ENCODE assay signal across 8 cellular contexts in genomic region chr17:57455063-57455914, GRCh38.
DNase-seq lines count a peak whose midpoint lies in the region; ATAC-seq and TF ChIP-seq lines count a peak whose summit lies in the region.

No MANE protein-coding gene starts in this region.

- H3K36me3 ChIP-seq in tibial nerve (no peaks in the 10 kb centered on the region), Caco-2 (ENCODE audit: control insufficient read depth, insufficient read depth, low read length) (no peaks in the 10 kb centered on the region; the same call in 1 of the 2 replicates)

- peak; percentile 62 for DNase-seq in Ammon's horn (ENCODE audit: low spot score)
- DNase-seq in activated CD8-positive, alpha-beta memory T cell treated with anti-CD3 and anti-CD28 coated beads for 24 hours, result peak; percentile 78
- DNase-seq in right cardiac atrium, result peak in 1 of 3 donors; percentile 34
- no peak for DNase-seq in tibial nerve (ENCODE audit: low spot score in 2 of 2)
- DNase-seq in progenitor cell of endocrine pancreas (ENCODE audit: low spot score, unreplicated experiment), result no peak
- no peak for DNase-seq in Caco-2

- 47% methylated on average over 25 of the region's 25 CpGs for WGBS in right cardiac atrium
- WGBS in tibial nerve, 2 donors, result 31 to 32% methylated on average over 24 to 25 of the region's 25 CpGs

- H3K4me1 Mint-ChIP-seq in progenitor cell of endocrine pancreas (ENCODE audit: low read depth), result peaks cover 10% of the 10 kb centered on the region
- H3K4me1 Mint-ChIP-seq in Caco-2 (ENCODE audit: low read depth, unreplicated experiment), result no peaks in the 10 kb centered on the region

- H3K9me3 Mint-ChIP-seq in progenitor cell of endocrine pancreas (ENCODE audit: low read depth) (no peaks in the 10 kb centered on the region), Caco-2 (ENCODE audit: unreplicated experiment) (no peaks in the 10 kb centered on the region)

- no TSS peak for BruUV-seq in Caco-2 (replicated peaks; lab: Mats Ljungman, UMichigan)

- intact Hi-C loops in right cardiac atrium (cut with DNase I), result loop anchor here in 1 of 4 donors (10.0 kb wide), 1 partner anchor 190 kb away; no protein-coding TSS in a partner anchor
- intact Hi-C loops in Caco-2 (cut with micrococcal nuclease; ENCODE audit: unreplicated experiment), result no loop called here

- POLR2A ChIA-PET in Caco-2 (lab: Charles Lee), result no interaction called here

- no peaks in the 10 kb centered on the region for H3K27me3 ChIP-seq in right cardiac atrium (ENCODE audit: control insufficient read depth, insufficient read depth)
- no peaks in the 10 kb centered on the region for H3K27me3 ChIP-seq in tibial nerve
- H3K27me3 ChIP-seq in Caco-2 (replicated peaks; ENCODE audit: control insufficient read depth, insufficient read depth, low read length), result no peaks in the 10 kb centered on the region

- no peak overlapping the region for H3K4me3 Mint-ChIP-seq in progenitor cell of endocrine pancreas (ENCODE audit: low read depth)
- H3K4me3 Mint-ChIP-seq in Caco-2 (ENCODE audit: unreplicated experiment), result no peak overlapping the region

- CTCF ChIA-PET in Caco-2 (lab: Charles Lee), result no interaction called here

- H3K27ac ChIP-seq in right cardiac atrium (ENCODE audit: low read length) (no peak overlapping the region), tibial nerve (peak overlapping the region in 3 of 4 donors; percentile 13 to 50 (median 31))

- ATAC-seq in GM19328 (IDR thresholded peaks at IDR 0.05; ENCODE audit: unreplicated experiment) (peak; percentile 61), HG03280 (IDR thresholded peaks at IDR 0.05; ENCODE audit: unreplicated experiment) (peak; percentile 61), right cardiac atrium (peak; percentile 29 to 54)

- H3K9me3 ChIP-seq in right cardiac atrium (ENCODE audit: control insufficient read depth, low read length), result no peaks in the 10 kb centered on the region
- H3K9me3 ChIP-seq in tibial nerve, result no peaks in the 10 kb centered on the region
- H3K9me3 ChIP-seq in Caco-2, result no peaks in the 10 kb centered on the region

- peaks cover 4% of the 10 kb centered on the region for H3K4me1 ChIP-seq in right cardiac atrium (ENCODE audit: control insufficient read depth, insufficient read depth, low read length)
- peaks cover 0 to 18% (median 14%) of the 10 kb centered on the region in 4 donors for H3K4me1 ChIP-seq in tibial nerve
- peaks cover 8% of the 10 kb centered on the region for H3K4me1 ChIP-seq in Caco-2

- no peaks in the 10 kb centered on the region for H3K27me3 Mint-ChIP-seq in progenitor cell of endocrine pancreas
- no peaks in the 10 kb centered on the region for H3K27me3 Mint-ChIP-seq in Caco-2 (ENCODE audit: insufficient read depth, unreplicated experiment)

- H3K27ac Mint-ChIP-seq in progenitor cell of endocrine pancreas, result no peak overlapping the region
- H3K27ac Mint-ChIP-seq in Caco-2 (ENCODE audit: unreplicated experiment), result no peak overlapping the region

- TF ChIP-seq CTCF in tibial nerve (IDR thresholded peaks at IDR 0.05), result no peak
- no peak for TF ChIP-seq CTCF in progenitor cell of endocrine pancreas (IDR thresholded peaks at IDR 0.05; ENCODE audit: unreplicated experiment)
- TF ChIP-seq CTCF in Caco-2 (IDR thresholded peaks at IDR 0.05; ENCODE audit: insufficient read depth in 1 of 2, low read depth in 1 of 2, low read length in 1 of 2, severe bottlenecking in 1 of 2, unreplicated experiment in 1 of 2), result no peak

- H3K36me3 Mint-ChIP-seq in progenitor cell of endocrine pancreas (ENCODE audit: insufficient read depth), result peaks cover 6% of the 10 kb centered on the region
- peaks cover 47% of the 10 kb centered on the region for H3K36me3 Mint-ChIP-seq in Caco-2 (ENCODE audit: insufficient read depth, unreplicated experiment)

- H3K4me3 ChIP-seq in right cardiac atrium (ENCODE audit: low read length) (no peak overlapping the region), tibial nerve (no peak overlapping the region), Caco-2 (ENCODE audit: low read depth, low read length) (no peak overlapping the region)

- no peak for TF ChIP-seq POLR2A in tibial nerve (IDR thresholded peaks at IDR 0.05)

- TF ChIP-seq EP300 in tibial nerve (IDR thresholded peaks at IDR 0.05), result no peak

Comparison
In these comparisons a context has a peak if more than half of its experiments do, and no peak if none do; other contexts are left out.
1. DNase-seq: peak in Ammon's horn (single experiment) and activated CD8-positive, alpha-beta memory T cell treated with anti-CD3 and anti-CD28 coated beads for 24 hours (single experiment); none in tibial nerve (0 of 2), progenitor cell of endocrine pancreas (single experiment) and Caco-2 (0 of 2).
2. Peak in every context shown above with its lines, with median percentiles within 50 percentile points of each other: ATAC-seq.